In the genomic region with DNA sequence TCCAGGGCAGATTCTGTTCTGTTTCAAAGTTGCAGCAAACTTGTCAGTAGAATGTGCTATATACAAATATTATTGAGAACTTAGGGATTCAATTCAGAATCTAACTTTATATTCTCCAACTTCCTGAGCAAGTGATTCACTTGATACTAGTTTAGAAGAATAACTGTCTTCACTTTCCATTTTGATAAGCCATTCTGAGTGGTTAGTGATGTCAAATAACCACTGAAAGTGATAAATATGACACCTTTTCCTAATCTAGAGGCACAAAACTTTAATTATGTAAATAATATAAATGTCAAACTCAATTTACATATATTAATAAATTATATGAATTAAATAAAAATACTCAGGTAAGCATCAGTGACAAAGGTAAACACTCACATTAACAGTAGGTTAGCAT, we compare ENCODE assay signal across 23 cellular contexts. TPM values are rescaled to one million over a fixed set of nuclear protein-coding genes. Genes with fewer than 3 reads are reported as not detected.
"Had no signal": no experiment of that assay in that cellular context is flagged by ENCODE, and none has a peak within 500 bp of the region (broad histone marks: within the 10 kb centered on the region; RNA-seq: fewer than 3 reads in every experiment).

No MANE protein-coding gene starts in this region.

- H3K4me1 ChIP-seq: Peyer's patch had no signal

- H3K27me3 ChIP-seq: Peyer's patch, SJCRH30 had no signal

- DNase-seq: IMR-90, Kasumi-1, KG1, MV-4-11, NCI-H1092, NCI-H1105 treated with DMSO at 0.1 percent for 48 hours, NCI-H1417 treated with DMSO at 0.1 percent for 48 hours, NCI-H187, NCI-H2081 treated with DMSO at 0.1 percent for 48 hours, NCI-H2171, NCI-H226, NCI-H446, NCI-H510A, NCI-H524 treated with DMSO at 0.1 percent for 48 hours, NCI-H69, PC-9, Peyer's patch, SHP77 treated with DMSO at 0.1 percent for 48 hours had no signal

- H3K4me2 ChIP-seq: PC-9 had no signal

- H3K4me3 ChIP-seq: PC-9, Peyer's patch had no signal

- ATAC-seq: Right ventricle myocardium inferior, SK-N-SH treated with all-trans-retinoic acid at 6 μM for 48 hours had no signal

- H2AFZ ChIP-seq: PC-9 had no signal

- H3K36me3 ChIP-seq: Peyer's patch, SJCRH30 had no signal

- H3K27ac ChIP-seq: PC-9, Peyer's patch had no signal

- H3K9me3 ChIP-seq: Peyer's patch, SJCRH30 had no signal

RNA-seq across cellular contexts. Expression of gene SIM1, which starts 20.5 kb away (rescaled TPM):
- total RNA-seq: HT-29, IMR-90, Right ventricle myocardium inferior, RPMI7951 had no signal
- polyA plus RNA-seq: IMR-90 had no signal
